In genomic region chr22:26229910-26230309, GRCh38 we compare ENCODE assay signal across 30 cellular contexts.
"Had no signal": no experiment of that assay in that cellular context is flagged by ENCODE, and none has a peak within 500 bp of the region (broad histone marks: within the 10 kb centered on the region; RNA-seq: fewer than 3 reads in every experiment).

No MANE protein-coding gene starts in this region.

- ATAC-seq: gastroesophageal sphincter; heart left ventricle; left cardiac atrium; left lung; mucosa of descending colon; natural killer cell treated with Interleukin-12 subunit alpha and Interleukin-12 subunit beta and Interleukin-15 and Interleukin-18, amount 100 ng/mL, for 72 hours; pancreas; right cardiac atrium; stimulated activated memory B cell treated with anti-CD40 and anti-IgM and Interleukin-4, amounts not matched to agents 10 μg/mL and 1 μg/mL and 100 μg/mL, for 72 hours; stimulated activated naive CD8-positive, alpha-beta T cell treated with anti-CD3 and anti-CD28 coated beads, Interleukin-15, Interleukin-2, amounts not matched to agents 100 U/mL and 50 U/mL, for 24 hours; upper lobe of right lung had no signal

- H3K4me3 ChIP-seq: colonic mucosa, gastroesophageal sphincter, heart left ventricle, hepatocyte, left lung, mucosa of descending colon, pancreas, sigmoid colon, skin epidermis, spleen, thoracic aorta, transverse colon, upper lobe of right lung, uterus had no signal

- DNase-seq: colonic mucosa; dermis blood vessel endothelial cell; effector memory CD4-positive, alpha-beta T cell; erythroblast; heart left ventricle; left cardiac atrium; left lung; mesenchymal stem cell; mucosa of descending colon; naive B cell; pancreas; right cardiac atrium; sigmoid colon; spleen; stimulated activated CD4-positive, alpha-beta T cell treated with anti-CD3 and anti-CD28 coated beads, Interleukin-4, amount 100 ng/mL, for 4 hours; stimulated activated naive CD8-positive, alpha-beta T cell treated with anti-CD3 and anti-CD28 coated beads, Interleukin-15, Interleukin-2, amounts not matched to agents 100 U/mL and 50 U/mL, for 24 hours; transverse colon; upper lobe of right lung; uterus had no signal

- H3K4me1 ChIP-seq: colonic mucosa, gastroesophageal sphincter, heart left ventricle, left lung, pancreas, sigmoid colon, spleen, transverse colon, upper lobe of right lung, uterus had no signal

- FAIRE-seq: endometrium, pancreas had no signal

- H3K27ac Mint-ChIP-seq: mesothelial cell of epicardium; natural killer cell treated with Interleukin-12 subunit alpha and Interleukin-12 subunit beta and Interleukin-15 and Interleukin-18, amount 100 ng/mL, for 72 hours; progenitor cell of endocrine pancreas; stimulated activated memory B cell treated with anti-CD40 and anti-IgM and Interleukin-4, amounts not matched to agents 10 μg/mL and 1 μg/mL and 100 μg/mL, for 72 hours had no signal

- H3K36me3 ChIP-seq: colonic mucosa, gastroesophageal sphincter, heart left ventricle, left lung, neutrophil, pancreas, sigmoid colon, spleen, thoracic aorta, transverse colon, upper lobe of right lung, uterus had no signal

- H3K27me3 ChIP-seq: colonic mucosa, pancreas, transverse colon, uterus had no signal

- H3K4me3 Mint-ChIP-seq: mesothelial cell of epicardium; naive B cell; natural killer cell treated with Interleukin-12 subunit alpha and Interleukin-12 subunit beta and Interleukin-15 and Interleukin-18, amount 100 ng/mL, for 72 hours; neural crest cell; stimulated activated memory B cell treated with anti-CD40 and anti-IgM and Interleukin-4, amounts not matched to agents 10 μg/mL and 1 μg/mL and 100 μg/mL, for 72 hours had no signal

- H3K4me1 Mint-ChIP-seq: mesothelial cell of epicardium; naive B cell; stimulated activated memory B cell treated with anti-CD40 and anti-IgM and Interleukin-4, amounts not matched to agents 10 μg/mL and 1 μg/mL and 100 μg/mL, for 72 hours had no signal

- H3K27ac ChIP-seq: colonic mucosa, gastroesophageal sphincter, heart left ventricle, hepatocyte, left lung, neutrophil, pancreas, sigmoid colon, skin epidermis, spleen, thoracic aorta, transverse colon, upper lobe of right lung, uterus had no signal

- H3K36me3 Mint-ChIP-seq: mesothelial cell of epicardium; naive B cell; natural killer cell treated with Interleukin-12 subunit alpha and Interleukin-12 subunit beta and Interleukin-15 and Interleukin-18, amount 100 ng/mL, for 72 hours; stimulated activated memory B cell treated with anti-CD40 and anti-IgM and Interleukin-4, amounts not matched to agents 10 μg/mL and 1 μg/mL and 100 μg/mL, for 72 hours had no signal

- H3K9me3 Mint-ChIP-seq: mesothelial cell of epicardium; naive B cell; natural killer cell treated with Interleukin-12 subunit alpha and Interleukin-12 subunit beta and Interleukin-15 and Interleukin-18, amount 100 ng/mL, for 72 hours; neural crest cell; stimulated activated memory B cell treated with anti-CD40 and anti-IgM and Interleukin-4, amounts not matched to agents 10 μg/mL and 1 μg/mL and 100 μg/mL, for 72 hours had no signal

- H3K27me3 Mint-ChIP-seq: progenitor cell of endocrine pancreas had no signal

- H3K9me3 ChIP-seq: colonic mucosa, gastroesophageal sphincter, heart left ventricle, left lung, mucosa of descending colon, neutrophil, pancreas, sigmoid colon, spleen, thoracic aorta, transverse colon, upper lobe of right lung, uterus had no signal
